ENCODE assay signal across 1 cellular context in the genomic region with DNA sequence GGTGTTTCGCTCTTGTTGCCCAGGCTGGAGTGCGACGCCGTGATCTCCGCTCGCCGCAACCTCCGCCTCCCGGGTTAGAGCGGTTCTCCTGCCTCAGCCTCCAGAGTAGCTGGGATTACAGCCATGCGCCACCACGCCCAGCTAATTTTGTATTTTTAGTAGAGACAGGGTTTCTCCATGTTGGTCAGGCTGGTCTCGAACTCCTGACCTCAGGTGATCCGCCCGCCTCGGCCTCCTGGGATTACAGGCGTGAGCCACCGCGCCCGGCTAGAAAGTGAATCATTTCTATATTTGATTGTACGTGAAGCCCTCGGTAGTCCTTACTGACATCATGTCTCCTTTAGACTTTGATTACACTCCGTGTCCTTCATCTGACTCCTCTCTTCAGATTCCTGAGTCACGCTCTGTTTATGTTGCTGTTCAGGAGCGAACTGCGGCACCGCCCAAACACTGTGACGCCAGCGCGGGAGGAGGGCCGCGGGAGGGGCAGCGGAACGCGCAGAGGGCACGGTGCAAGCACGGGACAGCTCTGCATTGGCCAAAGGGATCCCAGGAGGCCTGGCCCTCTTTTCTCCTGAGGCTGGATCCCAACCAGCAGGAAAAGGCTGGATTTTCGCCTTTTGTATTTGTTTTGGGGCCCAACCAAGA.
TF ChIP-seq lines count a peak whose summit lies in the region.

No MANE protein-coding gene starts in this region.

TF ChIP-seq in K562, 482 proteins besides CTCF, POLR2A, EP300 and RAD21 (continued from another document and continues in another):
- TF ChIP-seq, protein P1, sequence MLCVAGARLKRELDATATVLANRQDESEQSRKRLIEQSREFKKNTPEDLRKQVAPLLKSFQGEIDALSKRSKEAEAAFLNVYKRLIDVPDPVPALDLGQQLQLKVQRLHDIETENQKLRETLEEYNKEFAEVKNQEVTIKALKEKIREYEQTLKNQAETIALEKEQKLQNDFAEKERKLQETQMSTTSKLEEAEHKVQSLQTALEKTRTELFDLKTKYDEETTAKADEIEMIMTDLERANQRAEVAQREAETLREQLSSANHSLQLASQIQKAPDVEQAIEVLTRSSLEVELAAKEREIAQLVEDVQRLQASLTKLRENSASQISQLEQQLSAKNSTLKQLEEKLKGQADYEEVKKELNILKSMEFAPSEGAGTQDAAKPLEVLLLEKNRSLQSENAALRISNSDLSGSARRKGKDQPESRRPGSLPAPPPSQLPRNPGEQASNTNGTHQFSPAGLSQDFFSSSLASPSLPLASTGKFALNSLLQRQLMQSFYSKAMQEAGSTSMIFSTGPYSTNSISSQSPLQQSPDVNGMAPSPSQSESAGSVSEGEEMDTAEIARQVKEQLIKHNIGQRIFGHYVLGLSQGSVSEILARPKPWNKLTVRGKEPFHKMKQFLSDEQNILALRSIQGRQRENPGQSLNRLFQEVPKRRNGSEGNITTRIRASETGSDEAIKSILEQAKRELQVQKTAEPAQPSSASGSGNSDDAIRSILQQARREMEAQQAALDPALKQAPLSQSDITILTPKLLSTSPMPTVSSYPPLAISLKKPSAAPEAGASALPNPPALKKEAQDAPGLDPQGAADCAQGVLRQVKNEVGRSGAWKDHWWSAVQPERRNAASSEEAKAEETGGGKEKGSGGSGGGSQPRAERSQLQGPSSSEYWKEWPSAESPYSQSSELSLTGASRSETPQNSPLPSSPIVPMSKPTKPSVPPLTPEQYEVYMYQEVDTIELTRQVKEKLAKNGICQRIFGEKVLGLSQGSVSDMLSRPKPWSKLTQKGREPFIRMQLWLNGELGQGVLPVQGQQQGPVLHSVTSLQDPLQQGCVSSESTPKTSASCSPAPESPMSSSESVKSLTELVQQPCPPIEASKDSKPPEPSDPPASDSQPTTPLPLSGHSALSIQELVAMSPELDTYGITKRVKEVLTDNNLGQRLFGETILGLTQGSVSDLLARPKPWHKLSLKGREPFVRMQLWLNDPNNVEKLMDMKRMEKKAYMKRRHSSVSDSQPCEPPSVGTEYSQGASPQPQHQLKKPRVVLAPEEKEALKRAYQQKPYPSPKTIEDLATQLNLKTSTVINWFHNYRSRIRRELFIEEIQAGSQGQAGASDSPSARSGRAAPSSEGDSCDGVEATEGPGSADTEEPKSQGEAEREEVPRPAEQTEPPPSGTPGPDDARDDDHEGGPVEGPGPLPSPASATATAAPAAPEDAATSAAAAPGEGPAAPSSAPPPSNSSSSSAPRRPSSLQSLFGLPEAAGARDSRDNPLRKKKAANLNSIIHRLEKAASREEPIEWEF (CRISPR knock-in tag; IDR thresholded peaks at IDR 0.05) = no peak
- no peak for TF ChIP-seq CBFB (CRISPR knock-in tag; IDR thresholded peaks at IDR 0.05)
- no peak for TF ChIP-seq ZNF445 (CRISPR knock-in tag; IDR thresholded peaks at IDR 0.05; ENCODE audit: low read depth)
- TF ChIP-seq ZSCAN29 (IDR thresholded peaks at IDR 0.05) = no peak
- TF ChIP-seq, protein P2, sequence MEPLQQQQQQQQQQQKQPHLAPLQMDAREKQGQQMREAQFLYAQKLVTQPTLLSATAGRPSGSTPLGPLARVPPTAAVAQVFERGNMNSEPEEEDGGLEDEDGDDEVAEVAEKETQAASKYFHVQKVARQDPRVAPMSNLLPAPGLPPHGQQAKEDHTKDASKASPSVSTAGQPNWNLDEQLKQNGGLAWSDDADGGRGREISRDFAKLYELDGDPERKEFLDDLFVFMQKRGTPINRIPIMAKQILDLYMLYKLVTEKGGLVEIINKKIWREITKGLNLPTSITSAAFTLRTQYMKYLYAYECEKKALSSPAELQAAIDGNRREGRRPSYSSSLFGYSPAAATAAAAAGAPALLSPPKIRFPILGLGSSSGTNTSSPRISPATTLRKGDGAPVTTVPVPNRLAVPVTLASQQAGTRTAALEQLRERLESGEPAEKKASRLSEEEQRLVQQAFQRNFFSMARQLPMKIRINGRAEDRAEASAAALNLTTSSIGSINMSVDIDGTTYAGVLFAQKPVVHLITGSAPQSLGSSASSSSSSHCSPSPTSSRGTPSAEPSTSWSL (CRISPR knock-in tag; IDR thresholded peaks at IDR 0.05; ENCODE audit: borderline replicate concordance) = no peak
- no peak for TF ChIP-seq ZFP30 (CRISPR knock-in tag; IDR thresholded peaks at IDR 0.05; ENCODE audit: borderline replicate concordance)
- TF ChIP-seq PRMT5 (CRISPR knock-in tag; IDR thresholded peaks at IDR 0.05) = no peak
- no peak for TF ChIP-seq KLF16 (IDR thresholded peaks at IDR 0.05)
- TF ChIP-seq HEY1 (CRISPR knock-in tag; IDR thresholded peaks at IDR 0.05; ENCODE audit: borderline replicate concordance) = no peak
- TF ChIP-seq POLR3A (IDR thresholded peaks at IDR 0.05; ENCODE audit: borderline replicate concordance, extremely low read depth, insufficient read depth, insufficient read length) = peak; percentile 51
- peak; percentile 40; the same call in 1 of the 2 replicates for TF ChIP-seq TEAD4 (IDR thresholded peaks at IDR 0.05; ENCODE audit: low read length)
- TF ChIP-seq TEAD4 (CRISPR knock-in tag; IDR thresholded peaks at IDR 0.05; ENCODE audit: borderline replicate concordance) = no peak
- 0 out of 2 replicates have a peak, but pooled peaks have one; percentile 22 for TF ChIP-seq RNF2 (IDR thresholded peaks at IDR 0.05)
- peak; percentile 73 for TF ChIP-seq FOSL1 (tag; conservative IDR thresholded peaks at IDR 0.05)
- no peak for TF ChIP-seq CBX3 (IDR thresholded peaks at IDR 0.05; ENCODE audit: borderline replicate concordance in 1 of 2, low read length in 2 of 2)
- TF ChIP-seq, protein P3, sequence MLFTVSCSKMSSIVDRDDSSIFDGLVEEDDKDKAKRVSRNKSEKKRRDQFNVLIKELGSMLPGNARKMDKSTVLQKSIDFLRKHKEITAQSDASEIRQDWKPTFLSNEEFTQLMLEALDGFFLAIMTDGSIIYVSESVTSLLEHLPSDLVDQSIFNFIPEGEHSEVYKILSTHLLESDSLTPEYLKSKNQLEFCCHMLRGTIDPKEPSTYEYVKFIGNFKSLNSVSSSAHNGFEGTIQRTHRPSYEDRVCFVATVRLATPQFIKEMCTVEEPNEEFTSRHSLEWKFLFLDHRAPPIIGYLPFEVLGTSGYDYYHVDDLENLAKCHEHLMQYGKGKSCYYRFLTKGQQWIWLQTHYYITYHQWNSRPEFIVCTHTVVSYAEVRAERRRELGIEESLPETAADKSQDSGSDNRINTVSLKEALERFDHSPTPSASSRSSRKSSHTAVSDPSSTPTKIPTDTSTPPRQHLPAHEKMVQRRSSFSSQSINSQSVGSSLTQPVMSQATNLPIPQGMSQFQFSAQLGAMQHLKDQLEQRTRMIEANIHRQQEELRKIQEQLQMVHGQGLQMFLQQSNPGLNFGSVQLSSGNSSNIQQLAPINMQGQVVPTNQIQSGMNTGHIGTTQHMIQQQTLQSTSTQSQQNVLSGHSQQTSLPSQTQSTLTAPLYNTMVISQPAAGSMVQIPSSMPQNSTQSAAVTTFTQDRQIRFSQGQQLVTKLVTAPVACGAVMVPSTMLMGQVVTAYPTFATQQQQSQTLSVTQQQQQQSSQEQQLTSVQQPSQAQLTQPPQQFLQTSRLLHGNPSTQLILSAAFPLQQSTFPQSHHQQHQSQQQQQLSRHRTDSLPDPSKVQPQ (CRISPR knock-in tag; IDR thresholded peaks at IDR 0.05; ENCODE audit: borderline replicate concordance) = no peak
- peak; percentile 32; the same call in 1 of the 2 replicates for TF ChIP-seq SUPT5H (IDR thresholded peaks at IDR 0.05)
- no peak for TF ChIP-seq HNRNPUL1 (IDR thresholded peaks at IDR 0.05; ENCODE audit: low read length)
- TF ChIP-seq ZNF197 (CRISPR knock-in tag; IDR thresholded peaks at IDR 0.05; ENCODE audit: low read depth) = no peak
- peak; percentile 40 to 57; a peak in 2 of 4 replicates for TF ChIP-seq KDM1A (IDR thresholded peaks at IDR 0.05)
- TF ChIP-seq NR3C1 (CRISPR knock-in tag; IDR thresholded peaks at IDR 0.05) = no peak
- TF ChIP-seq, protein P4, sequence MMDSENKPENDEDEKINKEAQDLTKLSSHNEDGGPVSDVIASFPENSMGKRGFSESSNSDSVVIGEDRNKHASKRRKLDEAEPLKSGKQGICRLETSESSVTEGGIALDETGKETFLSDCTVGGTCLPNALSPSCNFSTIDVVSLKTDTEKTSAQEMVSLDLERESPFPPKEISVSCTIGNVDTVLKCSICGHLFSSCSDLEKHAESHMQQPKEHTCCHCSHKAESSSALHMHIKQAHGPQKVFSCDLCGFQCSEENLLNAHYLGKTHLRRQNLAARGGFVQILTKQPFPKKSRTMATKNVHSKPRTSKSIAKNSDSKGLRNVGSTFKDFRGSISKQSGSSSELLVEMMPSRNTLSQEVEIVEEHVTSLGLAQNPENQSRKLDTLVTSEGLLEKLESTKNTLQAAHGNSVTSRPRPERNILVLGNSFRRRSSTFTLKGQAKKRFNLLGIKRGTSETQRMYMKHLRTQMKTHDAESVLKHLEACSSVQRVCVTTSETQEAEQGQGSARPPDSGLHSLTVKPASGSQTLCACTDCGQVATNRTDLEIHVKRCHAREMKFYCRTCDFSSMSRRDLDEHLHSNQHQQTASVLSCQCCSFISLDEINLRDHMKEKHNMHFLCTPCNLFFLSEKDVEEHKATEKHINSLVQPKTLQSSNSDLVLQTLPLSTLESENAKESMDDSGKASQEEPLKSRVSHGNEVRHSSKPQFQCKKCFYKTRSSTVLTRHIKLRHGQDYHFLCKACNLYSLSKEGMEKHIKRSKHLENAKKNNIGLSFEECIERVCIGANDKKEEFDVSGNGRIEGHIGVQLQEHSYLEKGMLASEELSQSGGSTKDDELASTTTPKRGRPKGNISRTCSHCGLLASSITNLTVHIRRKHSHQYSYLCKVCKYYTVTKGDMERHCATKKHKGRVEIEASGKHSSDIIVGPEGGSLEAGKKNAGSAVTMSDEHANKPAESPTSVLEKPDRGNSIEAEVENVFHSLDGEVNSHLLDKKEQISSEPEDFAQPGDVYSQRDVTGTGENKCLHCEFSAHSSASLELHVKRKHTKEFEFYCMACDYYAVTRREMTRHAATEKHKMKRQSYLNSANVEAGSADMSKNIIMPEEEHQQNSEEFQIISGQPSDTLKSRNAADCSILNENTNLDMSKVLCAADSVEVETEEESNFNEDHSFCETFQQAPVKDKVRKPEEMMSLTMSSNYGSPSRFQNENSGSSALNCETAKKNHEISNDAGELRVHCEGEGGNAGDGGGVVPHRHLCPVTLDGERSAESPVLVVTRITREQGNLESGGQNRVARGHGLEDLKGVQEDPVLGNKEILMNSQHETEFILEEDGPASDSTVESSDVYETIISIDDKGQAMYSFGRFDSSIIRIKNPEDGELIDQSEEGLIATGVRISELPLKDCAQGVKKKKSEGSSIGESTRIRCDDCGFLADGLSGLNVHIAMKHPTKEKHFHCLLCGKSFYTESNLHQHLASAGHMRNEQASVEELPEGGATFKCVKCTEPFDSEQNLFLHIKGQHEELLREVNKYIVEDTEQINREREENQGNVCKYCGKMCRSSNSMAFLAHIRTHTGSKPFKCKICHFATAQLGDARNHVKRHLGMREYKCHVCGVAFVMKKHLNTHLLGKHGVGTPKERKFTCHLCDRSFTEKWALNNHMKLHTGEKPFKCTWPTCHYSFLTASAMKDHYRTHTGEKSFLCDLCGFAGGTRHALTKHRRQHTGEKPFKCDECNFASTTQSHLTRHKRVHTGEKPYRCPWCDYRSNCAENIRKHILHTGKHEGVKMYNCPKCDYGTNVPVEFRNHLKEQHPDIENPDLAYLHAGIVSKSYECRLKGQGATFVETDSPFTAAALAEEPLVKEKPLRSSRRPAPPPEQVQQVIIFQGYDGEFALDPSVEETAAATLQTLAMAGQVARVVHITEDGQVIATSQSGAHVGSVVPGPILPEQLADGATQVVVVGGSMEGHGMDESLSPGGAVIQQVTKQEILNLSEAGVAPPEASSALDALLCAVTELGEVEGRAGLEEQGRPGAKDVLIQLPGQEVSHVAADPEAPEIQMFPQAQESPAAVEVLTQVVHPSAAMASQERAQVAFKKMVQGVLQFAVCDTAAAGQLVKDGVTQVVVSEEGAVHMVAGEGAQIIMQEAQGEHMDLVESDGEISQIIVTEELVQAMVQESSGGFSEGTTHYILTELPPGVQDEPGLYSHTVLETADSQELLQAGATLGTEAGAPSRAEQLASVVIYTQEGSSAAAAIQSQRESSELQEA (IDR thresholded peaks at IDR 0.05; ENCODE audit: low read depth) = no peak
- peak; percentile 56; the same call in 1 of the 2 replicates for TF ChIP-seq LEF1 (IDR thresholded peaks at IDR 0.05)
- TF ChIP-seq RBM34 (IDR thresholded peaks at IDR 0.05; ENCODE audit: borderline replicate concordance, insufficient read depth, low read length) = no peak
- TF ChIP-seq HNRNPL (IDR thresholded peaks at IDR 0.05; ENCODE audit: low read depth, low read length) = no peak
- TF ChIP-seq CBFA2T2 (conservative IDR thresholded peaks at IDR 0.05) = no peak
- TF ChIP-seq MBD1 (CRISPR knock-in tag; IDR thresholded peaks at IDR 0.05) = no peak
- no peak; the same call in 1 of the 2 replicates for TF ChIP-seq PHF8 (IDR thresholded peaks at IDR 0.05; ENCODE audit: borderline replicate concordance, low read length)
- TF ChIP-seq, protein P5, sequence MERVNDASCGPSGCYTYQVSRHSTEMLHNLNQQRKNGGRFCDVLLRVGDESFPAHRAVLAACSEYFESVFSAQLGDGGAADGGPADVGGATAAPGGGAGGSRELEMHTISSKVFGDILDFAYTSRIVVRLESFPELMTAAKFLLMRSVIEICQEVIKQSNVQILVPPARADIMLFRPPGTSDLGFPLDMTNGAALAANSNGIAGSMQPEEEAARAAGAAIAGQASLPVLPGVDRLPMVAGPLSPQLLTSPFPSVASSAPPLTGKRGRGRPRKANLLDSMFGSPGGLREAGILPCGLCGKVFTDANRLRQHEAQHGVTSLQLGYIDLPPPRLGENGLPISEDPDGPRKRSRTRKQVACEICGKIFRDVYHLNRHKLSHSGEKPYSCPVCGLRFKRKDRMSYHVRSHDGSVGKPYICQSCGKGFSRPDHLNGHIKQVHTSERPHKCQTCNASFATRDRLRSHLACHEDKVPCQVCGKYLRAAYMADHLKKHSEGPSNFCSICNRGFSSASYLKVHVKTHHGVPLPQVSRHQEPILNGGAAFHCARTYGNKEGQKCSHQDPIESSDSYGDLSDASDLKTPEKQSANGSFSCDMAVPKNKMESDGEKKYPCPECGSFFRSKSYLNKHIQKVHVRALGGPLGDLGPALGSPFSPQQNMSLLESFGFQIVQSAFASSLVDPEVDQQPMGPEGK (CRISPR knock-in tag; IDR thresholded peaks at IDR 0.05; ENCODE audit: borderline replicate concordance) = no peak
